Comparison of ENCODE assay signal across 3 cellular contexts in genomic region chr16:75806487-75806886, GRCh38.
"Had no signal": no experiment of that assay in that cellular context is flagged by ENCODE, and none has a peak within 500 bp of the region (broad histone marks: within the 10 kb centered on the region; RNA-seq: fewer than 3 reads in every experiment).

No MANE protein-coding gene starts in this region.

- H3K4me3 ChIP-seq: GM12878 had no signal

- DNase-seq: GDM1, GF-D8 had no signal

- ATAC-seq: GM12878 had no signal
